ENCODE assay signal across 18 cellular contexts in genomic region chr9:114446036-114446435, GRCh38. TPM values are rescaled to one million over a fixed set of nuclear protein-coding genes. Genes with fewer than 3 reads are reported as not detected.
A peak's percentile ranks its signal among the peaks of the same experiment; 100 is the strongest.
DNase-seq lines count a peak whose midpoint lies in the region; ATAC-seq and TF ChIP-seq lines count a peak whose summit lies in the region.
"Had no signal": no experiment of that assay in that cellular context is flagged by ENCODE, and none has a peak within 500 bp of the region (broad histone marks: within the 10 kb centered on the region; RNA-seq: fewer than 3 reads in every experiment).

No MANE protein-coding gene starts in this region.

- no peak overlapping the region for H3K27ac ChIP-seq in PC-3 (ENCODE audit: low read length)
- H3K27ac ChIP-seq: parathyroid adenoma, upper lobe of right lung had no signal

- CTCF ChIA-PET in PC-3 (lab: Charles Lee) = no interaction called here

- H4K20me1 ChIP-seq in PC-3 (ENCODE audit: low read length) = no peaks in the 10 kb centered on the region

- no peaks in the 10 kb centered on the region for H3K79me2 ChIP-seq in PC-3 (ENCODE audit: low read length)
- H3K79me2 ChIP-seq: parathyroid adenoma had no signal

- no peaks in the 10 kb centered on the region for H3K27me3 ChIP-seq in PC-3 (ENCODE audit: low read length)
- H3K27me3 ChIP-seq: upper lobe of right lung had no signal

- no peaks in the 10 kb centered on the region for H3K9me3 ChIP-seq in PC-3 (ENCODE audit: low read length)
- H3K9me3 ChIP-seq: upper lobe of right lung had no signal

- no peaks in the 10 kb centered on the region for H3K9me2 ChIP-seq in PC-3 (replicated peaks; ENCODE audit: low read length)

- no peak overlapping the region for H3K9ac ChIP-seq in PC-3 (ENCODE audit: low read length)
- H3K9ac ChIP-seq: parathyroid adenoma had no signal

- H3K4me1 Mint-ChIP-seq in memory B cell = peaks cover 25% of the 10 kb centered on the region

- peaks cover 9% of the 10 kb centered on the region for H3K36me3 Mint-ChIP-seq in memory B cell

- intact Hi-C loops in PC-3 (cut with micrococcal nuclease) = no loop called here
- intact Hi-C loops in left ventricle myocardium superior (cut with micrococcal nuclease) = no loop called here
- intact Hi-C loops in Right ventricle myocardium superior (cut with DNase I) = no loop called here

- no peaks in the 10 kb centered on the region for H3K36me3 ChIP-seq in PC-3 (ENCODE audit: low read depth, low read length)
- H3K36me3 ChIP-seq: upper lobe of right lung had no signal

- H3F3A ChIP-seq in PC-3 (ENCODE audit: low read length, unreplicated experiment) = no peaks in the 10 kb centered on the region

- no TSS peak for BruUV-seq in PC-3 (replicated peaks; lab: Mats Ljungman, UMichigan)

- H3K9me3 Mint-ChIP-seq in memory B cell = peaks cover 7% of the 10 kb centered on the region
- H3K9me3 Mint-ChIP-seq: activated CD8-positive, alpha-beta T cell treated with anti-CD3 and anti-CD28 coated beads for 36 hours had no signal

- H3K4me1 ChIP-seq in PC-3 (ENCODE audit: insufficient read depth, low read length) = peaks cover 7% of the 10 kb centered on the region; the same call in 1 of the 2 replicates
- H3K4me1 ChIP-seq: parathyroid adenoma, upper lobe of right lung had no signal

- POLR2A ChIA-PET in PC-3 (lab: Charles Lee; ENCODE audit: unreplicated experiment) = no interaction called here

- H3K4me3 ChIP-seq in AG10803 (ENCODE audit: low read length) = no peak overlapping the region
- H3K4me3 ChIP-seq in PC-3 (ENCODE audit: low read length) = no peak overlapping the region
- H3K4me3 ChIP-seq: GM12878, upper lobe of right lung had no signal

- no peaks in the 10 kb centered on the region for H3K27me3 Mint-ChIP-seq in memory B cell
- H3K27me3 Mint-ChIP-seq: activated CD8-positive, alpha-beta T cell treated with anti-CD3 and anti-CD28 coated beads for 36 hours had no signal

- ATAC-seq in PC-3 (peak; percentile 59), memory B cell (ENCODE audit: low read depth) (no peak), HG03196 (IDR thresholded peaks at IDR 0.05; ENCODE audit: unreplicated experiment) (no peak), left ventricle myocardium superior (no peak), Right ventricle myocardium superior (ENCODE audit: poor library complexity) (no peak)
- ATAC-seq: activated CD8-positive, alpha-beta T cell treated with anti-CD3 and anti-CD28 coated beads for 36 hours; GM12878; upper lobe of right lung had no signal

- H2AFZ ChIP-seq in PC-3 (ENCODE audit: low read length) = no peak overlapping the region
- H2AFZ ChIP-seq: parathyroid adenoma had no signal

- H3K27ac Mint-ChIP-seq in memory B cell = peak overlapping the region; percentile 43
- H3K27ac Mint-ChIP-seq: activated CD8-positive, alpha-beta T cell treated with anti-CD3 and anti-CD28 coated beads for 36 hours had no signal

- H3K4me3 Mint-ChIP-seq in memory B cell = no peak overlapping the region
- H3K4me3 Mint-ChIP-seq: activated CD8-positive, alpha-beta T cell treated with anti-CD3 and anti-CD28 coated beads for 36 hours had no signal

- DNase-seq in AG10803 (ENCODE audit: low read depth) (peak; percentile 65), PC-3 (peak; percentile 16), dedifferentiated amniotic fluid mesenchymal stem cell (ENCODE audit: extremely low spot score) (peak; percentile 64), memory B cell (ENCODE audit: low spot score in 2 of 2) (no peak), SK-N-DZ (ENCODE audit: low spot score) (no peak), left ventricle myocardium superior (no peak), Right ventricle myocardium superior (no peak)
- DNase-seq: activated CD8-positive, alpha-beta T cell treated with anti-CD3 and anti-CD28 coated beads for 36 hours; activated effector memory CD4-positive, alpha-beta T cell treated with Interleukin-2 at 50 U/mL for 16 hours; DMS53; midbrain; NCI-H1417 treated with DMSO at 0.1 percent for 48 hours; NCI-H510A treated with DMSO at 0.1 percent for 48 hours; RPMI8226; upper lobe of right lung had no signal

- TF ChIP-seq CTCF in AG10803 (conservative IDR thresholded peaks at IDR 0.05; ENCODE audit: low read length) (no peak), PC-3 (conservative IDR thresholded peaks at IDR 0.05; ENCODE audit: low read depth, low read length) (no peak)

- no peak overlapping the region for H3K4me2 ChIP-seq in PC-3 (ENCODE audit: low read length)

RNA-seq across cellular contexts. Expression of gene AKNA, which starts 58.3 kb away (rescaled TPM):
- total RNA-seq in PC-3 (2014; rRNA removed) (7.6 and 9.1 TPM in 2 replicates), left ventricle myocardium superior (5.1 TPM), Right ventricle myocardium superior (4.6 TPM)
- 3.1 and 3.2 TPM in 2 replicates for polyA plus RNA-seq in SK-N-DZ (2014; cell fraction: cytosol; rRNA removed)
- 1.9 and 7.9 TPM in 2 replicates for polyA plus RNA-seq in SK-N-DZ (2014; cell fraction: nucleus; rRNA removed)

RNA-seq across cellular contexts. Expression of gene WHRN, which starts 59.2 kb away (rescaled TPM):
- total RNA-seq in PC-3 (2014; rRNA removed) (10.5 and 15.3 TPM in 2 replicates), left ventricle myocardium superior (0.57 TPM), Right ventricle myocardium superior (0.56 TPM)
- 0.08 and 0.09 TPM in 2 replicates for polyA plus RNA-seq in SK-N-DZ (2014; cell fraction: cytosol; rRNA removed)
- 0.64 and 0.78 TPM in 2 replicates for polyA plus RNA-seq in SK-N-DZ (2014; cell fraction: nucleus; rRNA removed)

Comparison
In these comparisons a context has a peak if more than half of its experiments do, and no peak if none do; other contexts are left out.
1. DNase-seq: peak in AG10803 (single experiment), PC-3 (single experiment) and dedifferentiated amniotic fluid mesenchymal stem cell (single experiment); none in memory B cell (0 of 2), SK-N-DZ (single experiment), left ventricle myocardium superior (single experiment) and Right ventricle myocardium superior (single experiment).